ENCODE assay signal across 31 cellular contexts in genomic region chr20:39312107-39312506, GRCh38.
"Had no signal": no experiment of that assay in that cellular context is flagged by ENCODE, and none has a peak within 500 bp of the region (broad histone marks: within the 10 kb centered on the region; RNA-seq: fewer than 3 reads in every experiment).

No MANE protein-coding gene starts in this region.

- H3K4me1 ChIP-seq: adrenal gland, ascending aorta, gastrocnemius medialis, lower lobe of right lung, vagina had no signal

- H3K27me3 ChIP-seq: adrenal gland, ascending aorta, gastrocnemius medialis, vagina had no signal

- H3K4me1 Mint-ChIP-seq: activated naive CD8-positive, alpha-beta T cell treated with anti-CD3 and anti-CD28 coated beads for 36 hours; nephron had no signal

- H3K4me3 Mint-ChIP-seq: activated naive CD4-positive, alpha-beta T cell treated with anti-CD3 and anti-CD28 coated beads for 36 hours; activated naive CD8-positive, alpha-beta T cell treated with anti-CD3 and anti-CD28 coated beads for 36 hours; activated T-helper 1 cell treated with anti-CD3 and anti-CD28 coated beads, Interleukin-12 subunit alpha, Interleukin-12 subunit beta, Interleukin-2, Interleukin-4 antibody, amounts not matched to agents 30 ng/mL and 10 ng/mL and 1 ng/mL, durations not matched to agents 14 hours and 24 hours and 36 hours; brain; effector memory CD8-positive, alpha-beta T cell; nephron; T-helper 17 cell; type B pancreatic cell had no signal

- H3K27ac Mint-ChIP-seq: activated naive CD4-positive, alpha-beta T cell treated with anti-CD3 and anti-CD28 coated beads for 36 hours; activated naive CD8-positive, alpha-beta T cell treated with anti-CD3 and anti-CD28 coated beads for 36 hours; activated T-helper 1 cell treated with anti-CD3 and anti-CD28 coated beads, Interleukin-12 subunit alpha, Interleukin-12 subunit beta, Interleukin-2, Interleukin-4 antibody, amounts not matched to agents 30 ng/mL and 10 ng/mL and 1 ng/mL, durations not matched to agents 14 hours and 24 hours and 36 hours; brain; effector memory CD8-positive, alpha-beta T cell; nephron; T-helper 17 cell; type B pancreatic cell had no signal

- H3K36me3 Mint-ChIP-seq: activated naive CD8-positive, alpha-beta T cell treated with anti-CD3 and anti-CD28 coated beads for 36 hours; brain; type B pancreatic cell had no signal

- H3K36me3 ChIP-seq: adrenal gland, ascending aorta, gastrocnemius medialis, heart left ventricle, lower lobe of right lung, vagina, WERI-Rb-1 had no signal

- H3K4me3 ChIP-seq: adrenal gland, ascending aorta, coronary artery, gastrocnemius medialis, heart left ventricle, lower lobe of right lung, vagina had no signal

- H3K27ac ChIP-seq: adrenal gland, ascending aorta, coronary artery, gastrocnemius medialis, heart left ventricle, lower lobe of right lung, vagina, WERI-Rb-1 had no signal

- H3K9me3 ChIP-seq: adrenal gland, ascending aorta, gastrocnemius medialis, vagina had no signal

- DNase-seq: activated CD4-positive, alpha-beta T cell treated with anti-CD3 and anti-CD28 coated beads for 48 hours; activated CD4-positive, alpha-beta T cell treated with anti-CD3 and anti-CD28 coated beads, Interleukin-2, amount 50 U/mL, for 48 hours; activated CD8-positive, alpha-beta memory T cell treated with anti-CD3 and anti-CD28 coated beads, Interleukin-2, amount 50 U/mL, for 4 hours; activated effector memory CD4-positive, alpha-beta T cell treated with anti-CD3 and anti-CD28 coated beads, Interleukin-2, amount 50 U/mL, for 16 hours; activated naive CD4-positive, alpha-beta T cell treated with anti-CD3 and anti-CD28 coated beads for 36 hours; activated naive CD8-positive, alpha-beta T cell treated with anti-CD3 and anti-CD28 coated beads for 36 hours; activated T-cell treated with anti-CD3 and anti-CD28 coated beads, Interleukin-2, amount 50 U/mL, for 1 hour; adrenal gland; effector memory CD8-positive, alpha-beta T cell; erythroblast; gastrocnemius medialis; heart left ventricle; kidney glomerular epithelial cell; lower lobe of right lung; mesendoderm; right cardiac atrium; stimulated activated CD4-positive, alpha-beta T cell treated with anti-CD3 and anti-CD28 coated beads, Interleukin-15, amount 100 ng/mL, for 24 hours; stimulated activated CD4-positive, alpha-beta T cell treated with anti-CD3 and anti-CD28 coated beads, Interleukin-2, amount 100 ng/mL, for 24 hours; stimulated activated naive CD4-positive, alpha-beta T cell; T-helper 17 cell; T1000; WERI-Rb-1 had no signal

- H3K9me3 Mint-ChIP-seq: activated naive CD4-positive, alpha-beta T cell treated with anti-CD3 and anti-CD28 coated beads for 36 hours; activated naive CD8-positive, alpha-beta T cell treated with anti-CD3 and anti-CD28 coated beads for 36 hours; effector memory CD8-positive, alpha-beta T cell; type B pancreatic cell had no signal

- ATAC-seq: activated CD4-positive, CD25-positive, alpha-beta regulatory T cell treated with anti-CD3 and anti-CD28 coated beads, Interleukin-2, amount 50 U/mL, for 24 hours; effector memory CD8-positive, alpha-beta T cell; gastrocnemius medialis; heart left ventricle; left lobe of liver; right cardiac atrium; T-helper 17 cell had no signal
